In genomic region chr16:643050-643368, GRCh38 we compare ENCODE assay signal across 8 cellular contexts. TPM values are rescaled to one million over a fixed set of nuclear protein-coding genes. Genes with fewer than 3 reads are reported as not detected.
DNase-seq lines count a peak whose midpoint lies in the region; ATAC-seq and TF ChIP-seq lines count a peak whose summit lies in the region.

No MANE protein-coding gene starts in this region.

- H3K4me3 Mint-ChIP-seq in neural crest cell = peak overlapping the region; percentile 68

- H3K9me3 Mint-ChIP-seq in neural crest cell = no peaks in the 10 kb centered on the region

- no peaks in the 10 kb centered on the region for H3K36me3 Mint-ChIP-seq in neural crest cell (ENCODE audit: low read depth)

- H3K4me1 ChIP-seq in BLaER1 = peaks cover 87% of the 10 kb centered on the region

- DNase-seq in LNCaP clone FGC (ENCODE audit: low read depth) (no peak), dorsolateral prefrontal cortex (no peak), neural crest cell (ENCODE audit: low read depth, low spot score) (no peak), RKO (ENCODE audit: low spot score) (no peak), left lobe of liver (ENCODE audit: low spot score) (no peak)

- peak overlapping the region; percentile 87 for H3K9ac ChIP-seq in BLaER1

- H3K27ac ChIP-seq in BLaER1 (peak overlapping the region; percentile 90), dorsolateral prefrontal cortex (peak overlapping the region in 44 of 59 donors; percentile 44 to 95 (median 84))

- H3K27ac Mint-ChIP-seq in neural crest cell (ENCODE audit: unreplicated experiment) = no peak overlapping the region

- H3K36me3 ChIP-seq in BLaER1 = peaks cover 17% of the 10 kb centered on the region

- ATAC-seq in GM19328 (IDR thresholded peaks at IDR 0.05; ENCODE audit: unreplicated experiment) = no peak
- ATAC-seq in GM21737 (IDR thresholded peaks at IDR 0.05; ENCODE audit: unreplicated experiment) = no peak
- no peak for ATAC-seq in left lobe of liver

- peak overlapping the region; percentile 93 for H3K4me3 ChIP-seq in BLaER1
- peak overlapping the region; percentile 91 for H3K4me3 ChIP-seq in LNCaP clone FGC (ENCODE audit: low read depth, low read length)
- H3K4me3 ChIP-seq in dorsolateral prefrontal cortex = peak overlapping the region in 58 of 59 donors; percentile 55 to 91 (median 76)

- H3K27me3 ChIP-seq in BLaER1 (no peaks in the 10 kb centered on the region), dorsolateral prefrontal cortex (no peaks in the 10 kb centered on the region)

- peak overlapping the region; percentile 99 for H3K4me2 ChIP-seq in BLaER1

- intact Hi-C loops in dorsolateral prefrontal cortex (cut with DNase I) = no loop called here

- H3K4me1 Mint-ChIP-seq in neural crest cell = no peaks in the 10 kb centered on the region

- no peaks in the 10 kb centered on the region for H3K9me3 ChIP-seq in BLaER1

- peaks cover 2% of the 10 kb centered on the region for H3K27me3 Mint-ChIP-seq in neural crest cell (ENCODE audit: low read depth)

- TF ChIP-seq CTCF in LNCaP clone FGC (IDR thresholded peaks at IDR 0.05; ENCODE audit: control insufficient read depth, extremely low read depth, insufficient read depth) = no peak
- TF ChIP-seq CTCF in dorsolateral prefrontal cortex (IDR thresholded peaks at IDR 0.05 in 54 of 56, conservative IDR thresholded peaks at IDR 0.05 in 2 of 56; ENCODE audit: low read depth in 1 of 56, partially characterized antibody in 56 of 56) = no peak
- TF ChIP-seq CTCF in neural crest cell (conservative IDR thresholded peaks at IDR 0.05) = no peak

- peaks cover 55% of the 10 kb centered on the region for H4K20me1 ChIP-seq in BLaER1

RNA-seq across cellular contexts. Expression of gene MCRIP2, which starts 1.4 kb away (rescaled TPM):
- total RNA-seq in dorsolateral prefrontal cortex (10 to 100 TPM; 24.1 to 97.3 (median 38.0) TPM), neural crest cell (16.2 and 17.6 TPM in 2 replicates), left lobe of liver (101 TPM)

RNA-seq across cellular contexts. Expression of gene WDR90, which starts 6.2 kb away (rescaled TPM):
- 10 to 100 TPM; 12.5 to 50.4 (median 25.7) TPM for total RNA-seq in dorsolateral prefrontal cortex
- total RNA-seq in neural crest cell = 95.8 and 97.0 TPM in 2 replicates
- total RNA-seq in left lobe of liver = 17.2 TPM

RNA-seq across cellular contexts. Expression of gene METTL26, which starts 6.9 kb away (rescaled TPM):
- total RNA-seq in dorsolateral prefrontal cortex (100 to 1,000 TPM in 17 of 120 experiments, 10 to 100 TPM in 103; 51.9 to 123 (median 84.4) TPM), neural crest cell (73.4 and 75.3 TPM in 2 replicates), left lobe of liver (33.2 TPM)

RNA-seq across cellular contexts. Expression of gene WFIKKN1, which starts 12.2 kb away (rescaled TPM):
- total RNA-seq in dorsolateral prefrontal cortex = 10 to 100 TPM in 3 of 120 experiments, 1 to 10 TPM in 117; 1.2 to 14.8 (median 4.0) TPM
- 8.1 and 8.5 TPM in 2 replicates for total RNA-seq in neural crest cell
- total RNA-seq in left lobe of liver = 0.96 TPM

RNA-seq across cellular contexts. Expression of gene RHOT2, which starts 24.9 kb away (rescaled TPM):
- total RNA-seq in dorsolateral prefrontal cortex (100 to 1,000 TPM in 63 of 120 experiments, 10 to 100 TPM in 57; 69.8 to 145 (median 101) TPM), neural crest cell (171 and 189 TPM in 2 replicates), left lobe of liver (57.9 TPM)
